ENCODE assay signal across 1 cellular context in genomic region chr2:26757873-26758789, GRCh38.
TF ChIP-seq lines count a peak whose summit lies in the region.

No MANE protein-coding gene starts in this region.

TF ChIP-seq in HepG2, 621 proteins besides CTCF, POLR2A, EP300 and RAD21 (continued from another document and continues in another):
- TF ChIP-seq HNF1A (IDR thresholded peaks at IDR 0.05; ENCODE audit: low read depth) (no peak), HNF1A (CRISPR knock-in tag; IDR thresholded peaks at IDR 0.05; ENCODE audit: borderline replicate concordance) (no peak; the same call in 1 of the 2 replicates), PAF1 (CRISPR knock-in tag; IDR thresholded peaks at IDR 0.05) (no peak), MED13 (CRISPR knock-in tag; IDR thresholded peaks at IDR 0.05) (no peak), U2AF2 (IDR thresholded peaks at IDR 0.05; ENCODE audit: low read depth, low read length) (no peak), NRL (CRISPR knock-in tag; IDR thresholded peaks at IDR 0.05; ENCODE audit: borderline replicate concordance) (no peak), YEATS2 (CRISPR knock-in tag; IDR thresholded peaks at IDR 0.05; ENCODE audit: borderline replicate concordance) (no peak), FOXO4 (CRISPR knock-in tag; conservative IDR thresholded peaks at IDR 0.05) (no peak), THAP11 (CRISPR knock-in tag; IDR thresholded peaks at IDR 0.05) (peak; percentile 69), PITX1 (CRISPR knock-in tag; IDR thresholded peaks at IDR 0.05) (no peak), E2F1 (CRISPR knock-in tag; IDR thresholded peaks at IDR 0.05) (no peak), IRX3 (CRISPR knock-in tag; IDR thresholded peaks at IDR 0.05; ENCODE audit: borderline replicate concordance, low read depth) (no peak), GATAD1 (CRISPR knock-in tag; IDR thresholded peaks at IDR 0.05) (no peak), CCDC6 (CRISPR knock-in tag; IDR thresholded peaks at IDR 0.05) (no peak), FOXA1 (IDR thresholded peaks at IDR 0.05) (no peak), FOXA1 (CRISPR knock-in tag; IDR thresholded peaks at IDR 0.05) (0 out of 2 replicates have a peak, but pooled peaks have one; percentile 10), GATA4 (IDR thresholded peaks at IDR 0.05; ENCODE audit: borderline replicate concordance, low read depth) (no peak), ZNF180 (CRISPR knock-in tag; IDR thresholded peaks at IDR 0.05; ENCODE audit: borderline replicate concordance, low read depth) (no peak), HDAC6 (IDR thresholded peaks at IDR 0.05; ENCODE audit: low read depth, low read length) (no peak), HNRNPUL1 (IDR thresholded peaks at IDR 0.05; ENCODE audit: low read depth, low read length) (no peak), ZSCAN31 (CRISPR knock-in tag; IDR thresholded peaks at IDR 0.05; ENCODE audit: low read depth) (no peak), ZSCAN29 (CRISPR knock-in tag; conservative IDR thresholded peaks at IDR 0.05) (no peak), YY1 (IDR thresholded peaks at IDR 0.05; ENCODE audit: insufficient read depth, insufficient replicate concordance, low read depth, low read length) (no peak), HOXA7 (CRISPR knock-in tag; IDR thresholded peaks at IDR 0.05) (no peak), SNAPC2 (CRISPR knock-in tag; IDR thresholded peaks at IDR 0.05) (no peak), REL (CRISPR knock-in tag; conservative IDR thresholded peaks at IDR 0.05) (no peak), ZNF724P (CRISPR knock-in tag; IDR thresholded peaks at IDR 0.05; ENCODE audit: borderline replicate concordance) (no peak), RCOR2 (CRISPR knock-in tag; IDR thresholded peaks at IDR 0.05) (peak; percentile 68; the same call in 1 of the 2 replicates), SKIL (CRISPR knock-in tag; IDR thresholded peaks at IDR 0.05; ENCODE audit: borderline replicate concordance) (no peak), NR2F2 (IDR thresholded peaks at IDR 0.05; ENCODE audit: borderline replicate concordance, low read depth) (no peak), GLI4 (CRISPR knock-in tag; IDR thresholded peaks at IDR 0.05; ENCODE audit: borderline replicate concordance) (no peak), ZNF235 (CRISPR knock-in tag; IDR thresholded peaks at IDR 0.05; ENCODE audit: borderline replicate concordance) (no peak), ZNF414 (CRISPR knock-in tag; IDR thresholded peaks at IDR 0.05) (no peak), BRD4 (CRISPR knock-in tag; IDR thresholded peaks at IDR 0.05) (no peak), AKAP8 (CRISPR knock-in tag; IDR thresholded peaks at IDR 0.05) (no peak)
- TF ChIP-seq, protein P1, sequence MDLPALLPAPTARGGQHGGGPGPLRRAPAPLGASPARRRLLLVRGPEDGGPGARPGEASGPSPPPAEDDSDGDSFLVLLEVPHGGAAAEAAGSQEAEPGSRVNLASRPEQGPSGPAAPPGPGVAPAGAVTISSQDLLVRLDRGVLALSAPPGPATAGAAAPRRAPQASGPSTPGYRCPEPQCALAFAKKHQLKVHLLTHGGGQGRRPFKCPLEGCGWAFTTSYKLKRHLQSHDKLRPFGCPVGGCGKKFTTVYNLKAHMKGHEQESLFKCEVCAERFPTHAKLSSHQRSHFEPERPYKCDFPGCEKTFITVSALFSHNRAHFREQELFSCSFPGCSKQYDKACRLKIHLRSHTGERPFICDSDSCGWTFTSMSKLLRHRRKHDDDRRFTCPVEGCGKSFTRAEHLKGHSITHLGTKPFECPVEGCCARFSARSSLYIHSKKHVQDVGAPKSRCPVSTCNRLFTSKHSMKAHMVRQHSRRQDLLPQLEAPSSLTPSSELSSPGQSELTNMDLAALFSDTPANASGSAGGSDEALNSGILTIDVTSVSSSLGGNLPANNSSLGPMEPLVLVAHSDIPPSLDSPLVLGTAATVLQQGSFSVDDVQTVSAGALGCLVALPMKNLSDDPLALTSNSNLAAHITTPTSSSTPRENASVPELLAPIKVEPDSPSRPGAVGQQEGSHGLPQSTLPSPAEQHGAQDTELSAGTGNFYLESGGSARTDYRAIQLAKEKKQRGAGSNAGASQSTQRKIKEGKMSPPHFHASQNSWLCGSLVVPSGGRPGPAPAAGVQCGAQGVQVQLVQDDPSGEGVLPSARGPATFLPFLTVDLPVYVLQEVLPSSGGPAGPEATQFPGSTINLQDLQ (CRISPR knock-in tag; IDR thresholded peaks at IDR 0.05): no peak
- TF ChIP-seq, protein P2, sequence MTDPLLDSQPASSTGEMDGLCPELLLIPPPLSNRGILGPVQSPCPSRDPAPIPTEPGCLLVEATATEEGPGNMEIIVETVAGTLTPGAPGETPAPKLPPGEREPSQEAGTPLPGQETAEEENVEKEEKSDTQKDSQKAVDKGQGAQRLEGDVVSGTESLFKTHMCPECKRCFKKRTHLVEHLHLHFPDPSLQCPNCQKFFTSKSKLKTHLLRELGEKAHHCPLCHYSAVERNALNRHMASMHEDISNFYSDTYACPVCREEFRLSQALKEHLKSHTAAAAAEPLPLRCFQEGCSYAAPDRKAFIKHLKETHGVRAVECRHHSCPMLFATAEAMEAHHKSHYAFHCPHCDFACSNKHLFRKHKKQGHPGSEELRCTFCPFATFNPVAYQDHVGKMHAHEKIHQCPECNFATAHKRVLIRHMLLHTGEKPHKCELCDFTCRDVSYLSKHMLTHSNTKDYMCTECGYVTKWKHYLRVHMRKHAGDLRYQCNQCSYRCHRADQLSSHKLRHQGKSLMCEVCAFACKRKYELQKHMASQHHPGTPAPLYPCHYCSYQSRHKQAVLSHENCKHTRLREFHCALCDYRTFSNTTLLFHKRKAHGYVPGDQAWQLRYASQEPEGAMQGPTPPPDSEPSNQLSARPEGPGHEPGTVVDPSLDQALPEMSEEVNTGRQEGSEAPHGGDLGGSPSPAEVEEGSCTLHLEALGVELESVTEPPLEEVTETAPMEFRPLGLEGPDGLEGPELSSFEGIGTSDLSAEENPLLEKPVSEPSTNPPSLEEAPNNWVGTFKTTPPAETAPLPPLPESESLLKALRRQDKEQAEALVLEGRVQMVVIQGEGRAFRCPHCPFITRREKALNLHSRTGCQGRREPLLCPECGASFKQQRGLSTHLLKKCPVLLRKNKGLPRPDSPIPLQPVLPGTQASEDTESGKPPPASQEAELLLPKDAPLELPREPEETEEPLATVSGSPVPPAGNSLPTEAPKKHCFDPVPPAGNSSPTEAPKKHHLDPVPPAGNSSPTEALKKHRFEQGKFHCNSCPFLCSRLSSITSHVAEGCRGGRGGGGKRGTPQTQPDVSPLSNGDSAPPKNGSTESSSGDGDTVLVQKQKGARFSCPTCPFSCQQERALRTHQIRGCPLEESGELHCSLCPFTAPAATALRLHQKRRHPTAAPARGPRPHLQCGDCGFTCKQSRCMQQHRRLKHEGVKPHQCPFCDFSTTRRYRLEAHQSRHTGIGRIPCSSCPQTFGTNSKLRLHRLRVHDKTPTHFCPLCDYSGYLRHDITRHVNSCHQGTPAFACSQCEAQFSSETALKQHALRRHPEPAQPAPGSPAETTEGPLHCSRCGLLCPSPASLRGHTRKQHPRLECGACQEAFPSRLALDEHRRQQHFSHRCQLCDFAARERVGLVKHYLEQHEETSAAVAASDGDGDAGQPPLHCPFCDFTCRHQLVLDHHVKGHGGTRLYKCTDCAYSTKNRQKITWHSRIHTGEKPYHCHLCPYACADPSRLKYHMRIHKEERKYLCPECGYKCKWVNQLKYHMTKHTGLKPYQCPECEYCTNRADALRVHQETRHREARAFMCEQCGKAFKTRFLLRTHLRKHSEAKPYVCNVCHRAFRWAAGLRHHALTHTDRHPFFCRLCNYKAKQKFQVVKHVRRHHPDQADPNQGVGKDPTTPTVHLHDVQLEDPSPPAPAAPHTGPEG (CRISPR knock-in tag; IDR thresholded peaks at IDR 0.05): no peak
- TF ChIP-seq, protein P3, sequence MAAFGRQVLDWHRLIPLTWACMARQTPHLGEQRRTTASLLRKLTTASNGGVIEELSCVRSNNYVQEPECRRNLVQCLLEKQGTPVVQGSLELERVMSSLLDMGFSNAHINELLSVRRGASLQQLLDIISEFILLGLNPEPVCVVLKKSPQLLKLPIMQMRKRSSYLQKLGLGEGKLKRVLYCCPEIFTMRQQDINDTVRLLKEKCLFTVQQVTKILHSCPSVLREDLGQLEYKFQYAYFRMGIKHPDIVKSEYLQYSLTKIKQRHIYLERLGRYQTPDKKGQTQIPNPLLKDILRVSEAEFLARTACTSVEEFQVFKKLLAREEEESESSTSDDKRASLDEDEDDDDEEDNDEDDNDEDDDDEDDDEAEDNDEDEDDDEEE (CRISPR knock-in tag; IDR thresholded peaks at IDR 0.05): no peak
- TF ChIP-seq, protein P4, sequence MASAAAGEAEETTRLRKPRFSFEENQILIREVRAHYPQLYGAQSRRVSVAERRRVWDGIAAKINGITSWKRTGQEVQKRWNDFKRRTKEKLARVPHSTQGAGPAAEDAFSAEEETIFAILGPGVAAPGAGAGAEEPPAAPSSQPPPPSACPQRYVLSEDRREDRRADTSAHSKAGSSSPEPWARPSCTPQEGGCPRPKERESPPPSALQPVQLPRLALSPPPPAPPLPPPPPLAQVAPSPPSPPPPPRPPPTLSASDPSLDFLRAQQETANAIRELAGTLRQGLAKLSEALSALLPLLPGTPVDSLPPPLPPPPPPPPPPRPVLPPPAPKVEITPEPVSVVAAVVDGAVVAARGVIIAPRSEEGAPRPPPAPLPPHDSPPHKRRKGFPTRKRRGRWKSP (CRISPR knock-in tag; IDR thresholded peaks at IDR 0.05): no peak
